Comparison of ENCODE assay signal across 8 cellular contexts in genomic region chr9:129697111-129697955, GRCh38. TPM values are rescaled to one million over a fixed set of nuclear protein-coding genes. Genes with fewer than 3 reads are reported as not detected.
A peak's percentile ranks its signal among the peaks of the same experiment; 100 is the strongest.
DNase-seq lines count a peak whose midpoint lies in the region; ATAC-seq and TF ChIP-seq lines count a peak whose summit lies in the region.

No MANE protein-coding gene starts in this region.

- ATAC-seq in PC-3 = peak; percentile 56
- no peak for ATAC-seq in HG02798 (IDR thresholded peaks at IDR 0.05; ENCODE audit: poor library complexity, unreplicated experiment)
- ATAC-seq in HG02981 (IDR thresholded peaks at IDR 0.05; ENCODE audit: unreplicated experiment) = no peak

- POLR2A ChIA-PET in PC-3 (lab: Charles Lee; ENCODE audit: unreplicated experiment) = no interaction called here

- H3K27me3 Mint-ChIP-seq in Calu3 (ENCODE audit: unreplicated experiment) = peaks cover 25% of the 10 kb centered on the region

- peaks cover 6% of the 10 kb centered on the region for H3K36me3 Mint-ChIP-seq in Calu3 (ENCODE audit: insufficient read depth, unreplicated experiment)

- TF ChIP-seq CTCF in Calu3 (IDR thresholded peaks at IDR 0.05; ENCODE audit: unreplicated experiment) (no peak), PC-3 (conservative IDR thresholded peaks at IDR 0.05; ENCODE audit: low read depth, low read length) (no peak), astrocyte of the spinal cord (IDR thresholded peaks at IDR 0.05; ENCODE audit: low read depth, low read length) (no peak)

- H3K4me2 ChIP-seq in PC-3 (ENCODE audit: low read length) = peak overlapping the region; percentile 84

- H3K27ac ChIP-seq in PC-3 (ENCODE audit: low read length) = no peak overlapping the region

- BruUV-seq in Calu3 (replicated peaks; lab: Mats Ljungman, UMichigan) (no TSS peak), PC-3 (replicated peaks; lab: Mats Ljungman, UMichigan) (no TSS peak)

- in situ Hi-C loops in astrocyte of the spinal cord (cut with HindIII; ENCODE audit: low sequenced_read_pairs) = no loop called here

- peak overlapping the region; percentile 78 for H3K4me3 Mint-ChIP-seq in Calu3 (ENCODE audit: low read depth, unreplicated experiment)

- H3K79me2 ChIP-seq in PC-3 (ENCODE audit: low read length) = no peaks in the 10 kb centered on the region

- H3K9ac ChIP-seq in PC-3 (ENCODE audit: low read length) = peak overlapping the region; percentile 67

- H2AFZ ChIP-seq in PC-3 (ENCODE audit: low read length) = peak overlapping the region; percentile 76

- DNase-seq in Calu3 (no peak), PC-3 (peak; percentile 6), astrocyte of the spinal cord (ENCODE audit: low read depth, low spot score) (peak; percentile 57), iris pigment epithelial cell (ENCODE audit: low read depth) (peak; percentile 67), activated gamma-delta T cell treated with Interleukin-2 at 50 U/mL for 16 hours (no peak)
- DNase-seq in stimulated activated CD4-positive, alpha-beta T cell treated with anti-CD3 and anti-CD28 coated beads, Interleukin-4, amount 100 ng/mL, for 48 hours (ENCODE audit: low read depth in 2 of 2) = peak; percentile 34 to 58

- CTCF ChIA-PET in Calu3 (lab: Charles Lee) = no interaction called here
- CTCF ChIA-PET in PC-3 (lab: Charles Lee) = no interaction called here

- H3K4me3 ChIP-seq in PC-3 (ENCODE audit: low read length) = peak overlapping the region; percentile 60
- peak overlapping the region; percentile 34 for H3K4me3 ChIP-seq in astrocyte of the spinal cord (ENCODE audit: low read depth, low read length)

- H4K20me1 ChIP-seq in PC-3 (ENCODE audit: low read length) = no peaks in the 10 kb centered on the region

- no peaks in the 10 kb centered on the region for H3F3A ChIP-seq in PC-3 (ENCODE audit: low read length, unreplicated experiment)

- no peaks in the 10 kb centered on the region for H3K9me2 ChIP-seq in PC-3 (replicated peaks; ENCODE audit: low read length)

- H3K4me1 Mint-ChIP-seq in Calu3 (ENCODE audit: low read depth, unreplicated experiment) = no peaks in the 10 kb centered on the region

- peak overlapping the region; percentile 64 for H3K27ac Mint-ChIP-seq in Calu3 (ENCODE audit: unreplicated experiment)

- no peaks in the 10 kb centered on the region for H3K27me3 ChIP-seq in PC-3 (ENCODE audit: low read length)

- no peaks in the 10 kb centered on the region for H3K9me3 ChIP-seq in PC-3 (ENCODE audit: low read length)

- H3K36me3 ChIP-seq in PC-3 (ENCODE audit: low read depth, low read length) = no peaks in the 10 kb centered on the region

- H3K4me1 ChIP-seq in PC-3 (ENCODE audit: insufficient read depth, low read length) = peaks cover 1% of the 10 kb centered on the region; the same call in 1 of the 2 replicates

- intact Hi-C loops in Calu3 (cut with micrococcal nuclease; ENCODE audit: unreplicated experiment) = no loop called here
- intact Hi-C loops in PC-3 (cut with micrococcal nuclease) = no loop called here

- H3K9me3 Mint-ChIP-seq in Calu3 (ENCODE audit: low read depth, unreplicated experiment) = no peaks in the 10 kb centered on the region

RNA-seq across cellular contexts. Expression of gene PRRX2, which starts 31.9 kb away (rescaled TPM):
- total RNA-seq in Calu3 (2022) = not detected in 2 replicates
- 0.47 and 1.3 TPM in 2 replicates for total RNA-seq in PC-3 (2014; rRNA removed)

RNA-seq across cellular contexts. Expression of gene ASB6, which starts 55.4 kb away (rescaled TPM):
- 15.5 and 18.4 TPM in 2 replicates for total RNA-seq in Calu3 (2022)
- 19.1 and 20.8 TPM in 2 replicates for total RNA-seq in PC-3 (2014; rRNA removed)

RNA-seq across cellular contexts. Expression of gene PTGES, which starts 55.5 kb away (rescaled TPM):
- total RNA-seq in Calu3 (2022) (6.3 and 7.4 TPM in 2 replicates), PC-3 (2014; rRNA removed) (21.0 and 26.8 TPM in 2 replicates)

Comparison
In these comparisons a context has a peak if more than half of its experiments do, and no peak if none do; other contexts are left out.
1. DNase-seq: peak in PC-3 (single experiment), astrocyte of the spinal cord (single experiment), iris pigment epithelial cell (single experiment) and stimulated activated CD4-positive, alpha-beta T cell treated with anti-CD3 and anti-CD28 coated beads, Interleukin-4, amount 100 ng/mL, for 48 hours (2 of 2); none in Calu3 (single experiment) and activated gamma-delta T cell treated with Interleukin-2 at 50 U/mL for 16 hours (single experiment).